In genomic region chr16:351804-352520, GRCh38 we compare ENCODE assay signal across 8 cellular contexts. TPM values are rescaled to one million over a fixed set of nuclear protein-coding genes. Genes with fewer than 3 reads are reported as not detected.
DNase-seq lines count a peak whose midpoint lies in the region; ATAC-seq and TF ChIP-seq lines count a peak whose summit lies in the region.

No MANE protein-coding gene starts in this region.

- H2AFZ ChIP-seq in neuron (ENCODE audit: low read depth, low read length) = no peak overlapping the region

- H3K27me3 Mint-ChIP-seq in T-helper 2 cell treated with Interferon-gamma antibody and Interleukin-4, amounts not matched to agents 5 μg/mL and 100 μg/mL, for 36 hours (ENCODE audit: low read depth) = no peaks in the 10 kb centered on the region

- H3K4me1 ChIP-seq in esophagus muscularis mucosa (peaks cover 8 to 41% (median 27%) of the 10 kb centered on the region in 4 donors), neuron (ENCODE audit: insufficient read depth, low read length) (peaks cover 4% of the 10 kb centered on the region)

- DNase-seq in stimulated activated CD4-positive, alpha-beta T cell treated with anti-CD3 and anti-CD28 coated beads, Interleukin-1b, Interleukin-23, amount 100 ng/mL, for 4 hours (ENCODE audit: low read depth in 2 of 2) = peak; percentile 15 to 38
- no peak for DNase-seq in stimulated activated CD4-positive, alpha-beta T cell treated with anti-CD3 and anti-CD28 coated beads, Interleukin-12 subunit alpha, Interleukin-12 subunit beta, amount 100 ng/mL, for 4 hours
- no peak for DNase-seq in T-helper 2 cell treated with Interferon-gamma antibody and Interleukin-4, amounts not matched to agents 5 μg/mL and 100 μg/mL, for 36 hours (ENCODE audit: low spot score)
- DNase-seq in esophagus muscularis mucosa (ENCODE audit: extremely low spot score) (no peak), RKO (ENCODE audit: low spot score) (no peak), NCI-H1048 (lab: John Stamatoyannopoulos, UW) (no peak)

- peak overlapping the region; percentile 90 for H3K27ac Mint-ChIP-seq in T-helper 2 cell treated with Interferon-gamma antibody and Interleukin-4, amounts not matched to agents 5 μg/mL and 100 μg/mL, for 36 hours

- peak overlapping the region; percentile 71 to 83 (median 77) for H3K27ac ChIP-seq in esophagus muscularis mucosa (replicated peaks in 1 of 4)

- peaks cover 25% of the 10 kb centered on the region for H3K4me1 Mint-ChIP-seq in T-helper 2 cell treated with Interferon-gamma antibody and Interleukin-4, amounts not matched to agents 5 μg/mL and 100 μg/mL, for 36 hours (ENCODE audit: low read depth)

- H3K36me3 ChIP-seq in esophagus muscularis mucosa (peaks cover 0 to 5% (median 2%) of the 10 kb centered on the region in 4 donors), neuron (ENCODE audit: insufficient read depth, low read length) (peaks cover 14% of the 10 kb centered on the region)

- 0% methylated on average over 15 of the region's 95 CpGs for WGBS in esophagus muscularis mucosa

- intact Hi-C loops in esophagus muscularis mucosa (cut with DNase I) = loop anchor here (5.0 kb wide), 1 partner anchor 125 kb away; the partner anchor contains the start of gene LUC7L

- peak overlapping the region; percentile 90 for H3K4me3 Mint-ChIP-seq in T-helper 2 cell treated with Interferon-gamma antibody and Interleukin-4, amounts not matched to agents 5 μg/mL and 100 μg/mL, for 36 hours

- peak; percentile 22 for ATAC-seq in HG03039 (IDR thresholded peaks at IDR 0.05; ENCODE audit: unreplicated experiment)

- TF ChIP-seq CTCF in esophagus muscularis mucosa (IDR thresholded peaks at IDR 0.05) = no peak

- H3K9me3 Mint-ChIP-seq in T-helper 2 cell treated with Interferon-gamma antibody and Interleukin-4, amounts not matched to agents 5 μg/mL and 100 μg/mL, for 36 hours = no peaks in the 10 kb centered on the region

- H3K9me3 ChIP-seq in esophagus muscularis mucosa (no peaks in the 10 kb centered on the region), neuron (ENCODE audit: low read length) (peaks cover 6% of the 10 kb centered on the region)

- H3K36me3 Mint-ChIP-seq in T-helper 2 cell treated with Interferon-gamma antibody and Interleukin-4, amounts not matched to agents 5 μg/mL and 100 μg/mL, for 36 hours (ENCODE audit: low read depth) = peaks cover 12% of the 10 kb centered on the region

- peak overlapping the region; percentile 78 to 94 (median 80) for H3K4me3 ChIP-seq in esophagus muscularis mucosa
- peak overlapping the region; percentile 90 for H3K4me3 ChIP-seq in neuron (ENCODE audit: low read length)

- TF ChIP-seq POLR2A in esophagus muscularis mucosa (IDR thresholded peaks at IDR 0.05; ENCODE audit: low read depth) = no peak

- no peak for TF ChIP-seq EP300 in esophagus muscularis mucosa (IDR thresholded peaks at IDR 0.05)

- H3K27me3 ChIP-seq in esophagus muscularis mucosa (no peaks in the 10 kb centered on the region), neuron (ENCODE audit: insufficient read depth, low read length) (no peaks in the 10 kb centered on the region)

RNA-seq across cellular contexts. Expression of gene AXIN1, which starts 0.6 kb away (rescaled TPM):
- total RNA-seq in esophagus muscularis mucosa = 10 to 100 TPM; 24.1 to 56.2 (median 44.1) TPM

RNA-seq across cellular contexts. Expression of gene MRPL28, which starts 18.4 kb away (rescaled TPM):
- 10 to 100 TPM; 53.6 to 93.8 (median 69.5) TPM for total RNA-seq in esophagus muscularis mucosa

RNA-seq across cellular contexts. Expression of gene PGAP6, which starts 29.8 kb away (rescaled TPM):
- total RNA-seq in esophagus muscularis mucosa = 10 to 100 TPM; 32.8 to 53.5 (median 46.3) TPM

RNA-seq across cellular contexts. Expression of gene NME4, which starts 45.0 kb away (rescaled TPM):
- 100 to 1,000 TPM; 114 to 158 (median 124) TPM for total RNA-seq in esophagus muscularis mucosa

RNA-seq across cellular contexts. Expression of gene DECR2, which starts 49.7 kb away (rescaled TPM):
- total RNA-seq in esophagus muscularis mucosa = 10 to 100 TPM; 11.8 to 18.3 (median 17.4) TPM

Comparison
In these comparisons a context has a peak if more than half of its experiments do, and no peak if none do; other contexts are left out.
1. DNase-seq: peak in stimulated activated CD4-positive, alpha-beta T cell treated with anti-CD3 and anti-CD28 coated beads, Interleukin-1b, Interleukin-23, amount 100 ng/mL, for 4 hours (2 of 2); none in stimulated activated CD4-positive, alpha-beta T cell treated with anti-CD3 and anti-CD28 coated beads, Interleukin-12 subunit alpha, Interleukin-12 subunit beta, amount 100 ng/mL, for 4 hours (single experiment), T-helper 2 cell treated with Interferon-gamma antibody and Interleukin-4, amounts not matched to agents 5 μg/mL and 100 μg/mL, for 36 hours (single experiment), esophagus muscularis mucosa (single experiment), RKO (single experiment) and NCI-H1048 (single experiment).